30 cellular contexts compared by ENCODE assay signal in the genomic region with DNA sequence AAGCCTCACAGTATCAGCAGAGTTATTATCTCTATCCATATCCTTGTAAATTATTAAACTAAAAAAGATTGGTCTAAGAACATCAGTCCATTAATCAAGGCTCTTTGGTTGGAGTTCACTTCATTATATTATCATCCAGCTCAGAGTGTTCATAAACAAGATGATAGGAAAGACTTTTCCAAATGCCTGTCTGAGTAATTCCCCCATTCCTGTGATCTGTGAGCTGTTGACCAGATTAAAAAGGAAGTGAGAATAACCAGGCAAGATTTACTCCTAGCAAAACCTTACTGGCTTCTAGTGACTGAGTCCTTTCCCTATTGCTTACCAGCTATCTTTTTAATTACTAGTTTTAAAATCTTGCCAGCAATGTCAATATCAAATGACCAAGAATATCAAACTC. TPM values are rescaled to one million over a fixed set of nuclear protein-coding genes. Genes with fewer than 3 reads are reported as not detected.
DNase-seq lines count a peak whose midpoint lies in the region; ATAC-seq and TF ChIP-seq lines count a peak whose summit lies in the region.
"Had no signal": no experiment of that assay in that cellular context is flagged by ENCODE, and none has a peak within 500 bp of the region (broad histone marks: within the 10 kb centered on the region; RNA-seq: fewer than 3 reads in every experiment).

No MANE protein-coding gene starts in this region.

- peak; percentile 37 for DNase-seq in Caki2 (ENCODE audit: low read depth)
- DNase-seq in MV-4-11 (lab: John Stamatoyannopoulos, UW) = peak; percentile 59
- peak; percentile 83 for DNase-seq in fibroblast of villous mesenchyme (ENCODE audit: low read depth)
- peak; percentile 33 for DNase-seq in renal cortical epithelial cell (ENCODE audit: low read depth)
- DNase-seq in UCSD-AML1 (lab: John Stamatoyannopoulos, UW; ENCODE audit: unreplicated experiment) = no peak
- no peak for DNase-seq in activated T-cell treated with anti-CD3 and anti-CD28 coated beads, Interleukin-2, amount 50 U/mL, for 4 hours
- no peak for DNase-seq in NCI-H2196 (lab: John Stamatoyannopoulos, UW; ENCODE audit: unreplicated experiment)
- DNase-seq: activated CD4-positive, alpha-beta T cell treated with anti-CD3 and anti-CD28 coated beads for 48 hours; activated gamma-delta T cell; activated naive CD8-positive, alpha-beta T cell treated with anti-CD3 and anti-CD28 coated beads for 36 hours; activated T-cell treated with anti-CD3 and anti-CD28 coated beads, Interleukin-2, amount 50 U/mL, for 1 hour; CD8-positive, alpha-beta T cell; colonic mucosa; effector memory CD4-positive, alpha-beta T cell; H7; midbrain; naive B cell; NCI-H1092; NCI-H1694; NCI-H446; NCI-H774; T-helper 9 cell; WERI-Rb-1 had no signal

- no peak overlapping the region for H3K4me3 ChIP-seq in fibroblast of villous mesenchyme (ENCODE audit: low read depth, low read length)
- H3K4me3 ChIP-seq: A549, cardiac muscle cell, colonic mucosa, suprapubic skin had no signal

- H3K4me1 Mint-ChIP-seq in activated T-cell treated with anti-CD3 and anti-CD28 coated beads, Interleukin-2, amount 50 U/mL, for 4 hours (ENCODE audit: low read depth) = no peaks in the 10 kb centered on the region
- H3K4me1 Mint-ChIP-seq: B cell had no signal

- no peak overlapping the region for H3K4me3 Mint-ChIP-seq in activated T-cell treated with anti-CD3 and anti-CD28 coated beads, Interleukin-2, amount 50 U/mL, for 4 hours
- H3K4me3 Mint-ChIP-seq: activated naive CD8-positive, alpha-beta T cell treated with anti-CD3 and anti-CD28 coated beads for 36 hours; B cell; CD8-positive, alpha-beta T cell; naive B cell; stimulated activated effector memory CD8-positive, alpha-beta T cell treated with anti-CD3 and anti-CD28 coated beads, Interleukin-12 subunit alpha, Interleukin-12 subunit beta, amount 100 ng/mL, for 72 hours had no signal

- peaks cover 10% of the 10 kb centered on the region for H3K9me3 Mint-ChIP-seq in activated T-cell treated with anti-CD3 and anti-CD28 coated beads, Interleukin-2, amount 50 U/mL, for 4 hours

- no peak for TF ChIP-seq CTCF in fibroblast of villous mesenchyme (IDR thresholded peaks at IDR 0.05; ENCODE audit: insufficient read depth, low read depth, low read length)

- H3K27me3 Mint-ChIP-seq in activated T-cell treated with anti-CD3 and anti-CD28 coated beads, Interleukin-2, amount 50 U/mL, for 4 hours (ENCODE audit: low read depth) = no peaks in the 10 kb centered on the region
- H3K27me3 Mint-ChIP-seq: activated naive CD8-positive, alpha-beta T cell treated with anti-CD3 and anti-CD28 coated beads for 36 hours; B cell; naive B cell had no signal

- H3K36me3 Mint-ChIP-seq in activated T-cell treated with anti-CD3 and anti-CD28 coated beads, Interleukin-2, amount 50 U/mL, for 4 hours (ENCODE audit: insufficient read depth) = peaks cover 14% of the 10 kb centered on the region

- in situ Hi-C loops in Caki2 (cut with HindIII; ENCODE audit: low pct_unique_long_range_greater_than_20kb, low sequenced_read_pairs) = no loop called here

- no peak for ATAC-seq in HG02938 (IDR thresholded peaks at IDR 0.05; ENCODE audit: unreplicated experiment)
- ATAC-seq in activated T-cell treated with anti-CD3 and anti-CD28 coated beads, Interleukin-2, amount 50 U/mL, for 4 hours = no peak
- ATAC-seq: A549; CD8-positive, alpha-beta T cell; sciatic nerve; stimulated activated effector memory CD8-positive, alpha-beta T cell treated with anti-CD3 and anti-CD28 coated beads, Interleukin-12 subunit alpha, Interleukin-12 subunit beta, amount 100 ng/mL, for 72 hours had no signal

RNA-seq across cellular contexts. Expression of a gene that starts 14.9 kb away (rescaled TPM):
- total RNA-seq in Caki2 (2014; rRNA removed; shearing (Covaris generic); ENCODE audit: low replicate concordance) = 16.6 and 38.8 TPM in 2 replicates
- total RNA-seq in fibroblast of villous mesenchyme = 110 and 161 TPM in 2 replicates
- total RNA-seq in renal cortical epithelial cell = 29.2 and 189 TPM in 2 replicates
- 1 to 10 TPM; 2.8 to 6.0 (median 4.2) TPM for total RNA-seq in activated T-cell treated with anti-CD3 and anti-CD28 coated beads, Interleukin-2, amount 50 U/mL, for 4 hours

RNA-seq across cellular contexts. Expression of a gene that starts 46.8 kb away (rescaled TPM):
- 7,203 and 7,403 TPM in 2 replicates for total RNA-seq in Caki2 (2014; rRNA removed; shearing (Covaris generic); ENCODE audit: low replicate concordance)
- 3.9 and 11.3 TPM in 2 replicates for total RNA-seq in fibroblast of villous mesenchyme
- total RNA-seq in renal cortical epithelial cell = 723 and 3,280 TPM in 2 replicates
- total RNA-seq in activated T-cell treated with anti-CD3 and anti-CD28 coated beads, Interleukin-2, amount 50 U/mL, for 4 hours = under 1 TPM; 0.63 to 0.87 (median 0.81) TPM
- total RNA-seq: B cell; CD8-positive, alpha-beta T cell had no signal

Comparison
In these comparisons a context has a peak if more than half of its experiments do, and no peak if none do; other contexts are left out.
1. DNase-seq: peak in Caki2 (single experiment), MV-4-11 (single experiment), fibroblast of villous mesenchyme (single experiment) and renal cortical epithelial cell (single experiment); none in UCSD-AML1 (single experiment), activated T-cell treated with anti-CD3 and anti-CD28 coated beads, Interleukin-2, amount 50 U/mL, for 4 hours (single experiment) and NCI-H2196 (single experiment).
2. RNA of a gene that starts 46.8 kb away (total RNA-seq): 7,203 to 7,403 TPM in Caki2 and 723 to 3,280 TPM in renal cortical epithelial cell; 3.9 to 11.3 TPM in fibroblast of villous mesenchyme and 0.63 to 0.87 TPM in activated T-cell treated with anti-CD3 and anti-CD28 coated beads, Interleukin-2, amount 50 U/mL, for 4 hours; every median in the first group is over 10 times any median in the second.